ENCODE assay signal across 2 cellular contexts in the genomic region with DNA sequence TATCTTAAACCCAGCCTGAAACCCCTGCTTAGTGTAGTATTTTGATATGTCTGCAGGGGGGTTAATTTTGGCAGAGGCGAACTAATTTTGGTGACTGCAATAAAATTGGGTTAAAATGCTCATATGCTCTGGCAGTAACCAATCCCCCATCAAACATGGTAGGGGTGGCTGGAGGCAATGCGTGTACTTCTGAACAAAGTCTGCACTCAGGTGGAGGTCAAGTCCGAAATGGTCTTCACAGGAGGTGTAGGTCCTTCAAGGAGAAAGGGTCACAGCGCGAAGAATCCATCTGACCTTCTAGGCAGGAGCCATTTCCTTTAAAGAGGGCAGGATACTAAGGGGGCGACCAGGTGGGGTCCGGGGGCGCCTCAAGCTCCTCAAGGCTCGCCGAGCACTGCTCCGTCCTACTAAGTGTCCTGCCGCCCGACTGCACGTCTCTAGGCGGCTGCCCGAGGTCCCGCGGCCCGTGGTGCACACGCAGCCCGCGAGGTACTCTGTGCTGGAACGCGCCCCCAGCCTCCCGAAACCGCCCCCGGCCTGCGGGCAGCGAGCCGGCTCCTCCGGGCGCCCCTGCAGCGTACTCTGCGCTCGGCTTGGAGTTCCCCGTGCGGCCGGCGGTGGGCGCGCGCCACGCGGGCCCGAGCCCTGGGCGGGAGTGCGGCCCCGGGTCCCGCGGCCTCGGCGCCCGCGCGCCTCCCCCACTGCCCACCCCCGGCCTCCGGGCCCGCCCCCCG.
TF ChIP-seq lines count a peak whose summit lies in the region.

No MANE protein-coding gene starts in this region.

TF ChIP-seq in HEK293T, 16 proteins besides CTCF, POLR2A, EP300 and RAD21 (continued from another document):
- TF ChIP-seq, protein P1, sequence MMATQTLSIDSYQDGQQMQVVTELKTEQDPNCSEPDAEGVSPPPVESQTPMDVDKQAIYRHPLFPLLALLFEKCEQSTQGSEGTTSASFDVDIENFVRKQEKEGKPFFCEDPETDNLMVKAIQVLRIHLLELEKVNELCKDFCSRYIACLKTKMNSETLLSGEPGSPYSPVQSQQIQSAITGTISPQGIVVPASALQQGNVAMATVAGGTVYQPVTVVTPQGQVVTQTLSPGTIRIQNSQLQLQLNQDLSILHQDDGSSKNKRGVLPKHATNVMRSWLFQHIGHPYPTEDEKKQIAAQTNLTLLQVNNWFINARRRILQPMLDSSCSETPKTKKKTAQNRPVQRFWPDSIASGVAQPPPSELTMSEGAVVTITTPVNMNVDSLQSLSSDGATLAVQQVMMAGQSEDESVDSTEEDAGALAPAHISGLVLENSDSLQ (IDR thresholded peaks at IDR 0.05), result no peak
- no peak for TF ChIP-seq LEF1 (IDR thresholded peaks at IDR 0.05; ENCODE audit: borderline replicate concordance)
- TF ChIP-seq TARDBP (IDR thresholded peaks at IDR 0.05), result no peak
- TF ChIP-seq FOXM1 (IDR thresholded peaks at IDR 0.05; ENCODE audit: borderline replicate concordance), result no peak

TF ChIP-seq in K562, 482 proteins besides CTCF, POLR2A, EP300 and RAD21 (continued from another document):
- TF ChIP-seq ZBTB11 (CRISPR knock-in tag; IDR thresholded peaks at IDR 0.05) (no peak), SRSF9 (IDR thresholded peaks at IDR 0.05; ENCODE audit: borderline replicate concordance, low read depth, low read length) (no peak), HOMEZ (CRISPR knock-in tag; IDR thresholded peaks at IDR 0.05) (no peak), ZNF449 (CRISPR knock-in tag; IDR thresholded peaks at IDR 0.05) (no peak), PHF21A (IDR thresholded peaks at IDR 0.05; ENCODE audit: borderline replicate concordance, low read depth) (no peak)
TF ChIP-seq in K562: peak in this region for 0.
